Comparison of ENCODE assay signal across 1 cellular context in the genomic region with DNA sequence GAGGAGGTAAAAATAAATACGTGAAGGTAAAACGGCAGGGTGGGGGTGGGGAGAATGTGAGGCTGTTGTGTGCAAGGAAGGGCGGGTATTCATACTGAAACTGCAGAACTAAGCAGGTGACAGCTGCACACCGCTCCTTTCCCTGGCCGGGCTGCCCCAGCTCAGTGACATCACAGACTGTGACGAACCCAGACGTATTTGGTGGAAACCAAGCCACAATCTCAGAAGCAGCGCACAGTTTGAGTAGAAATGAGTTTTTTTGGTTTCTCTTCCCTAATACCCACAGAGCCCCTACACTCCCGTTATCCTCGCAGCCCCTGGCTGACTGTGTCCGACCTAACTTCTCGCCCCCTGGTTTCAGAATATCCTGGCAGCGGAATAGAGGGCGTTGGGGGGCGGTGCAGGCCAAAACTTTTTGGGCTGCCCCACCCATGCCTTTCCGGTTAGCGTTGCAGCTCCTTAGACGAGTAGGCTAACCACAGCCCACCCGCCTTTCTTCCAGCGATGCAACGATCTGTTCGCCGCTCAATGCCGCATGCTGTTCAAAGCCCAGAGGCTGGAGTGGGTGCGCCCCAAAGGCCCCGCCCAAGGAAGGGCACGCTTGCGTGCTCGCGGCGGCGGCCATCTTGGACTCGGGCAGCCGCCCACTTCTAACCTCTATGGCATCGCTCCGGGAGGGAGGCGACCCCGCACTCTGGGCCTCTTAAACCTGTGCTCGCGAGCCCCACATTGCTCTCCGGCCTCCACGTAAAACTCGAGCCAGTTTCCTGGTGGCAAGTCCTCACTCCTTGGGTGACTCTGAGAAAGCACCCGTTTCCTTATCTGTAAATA.
A peak's percentile ranks its signal among the peaks of the same experiment; 100 is the strongest.
TF ChIP-seq lines count a peak whose summit lies in the region.

No MANE protein-coding gene starts in this region.

TF ChIP-seq in HepG2, 621 proteins besides CTCF, POLR2A, EP300 and RAD21 (continued from another document and continues in another):
- TF ChIP-seq, protein P1, sequence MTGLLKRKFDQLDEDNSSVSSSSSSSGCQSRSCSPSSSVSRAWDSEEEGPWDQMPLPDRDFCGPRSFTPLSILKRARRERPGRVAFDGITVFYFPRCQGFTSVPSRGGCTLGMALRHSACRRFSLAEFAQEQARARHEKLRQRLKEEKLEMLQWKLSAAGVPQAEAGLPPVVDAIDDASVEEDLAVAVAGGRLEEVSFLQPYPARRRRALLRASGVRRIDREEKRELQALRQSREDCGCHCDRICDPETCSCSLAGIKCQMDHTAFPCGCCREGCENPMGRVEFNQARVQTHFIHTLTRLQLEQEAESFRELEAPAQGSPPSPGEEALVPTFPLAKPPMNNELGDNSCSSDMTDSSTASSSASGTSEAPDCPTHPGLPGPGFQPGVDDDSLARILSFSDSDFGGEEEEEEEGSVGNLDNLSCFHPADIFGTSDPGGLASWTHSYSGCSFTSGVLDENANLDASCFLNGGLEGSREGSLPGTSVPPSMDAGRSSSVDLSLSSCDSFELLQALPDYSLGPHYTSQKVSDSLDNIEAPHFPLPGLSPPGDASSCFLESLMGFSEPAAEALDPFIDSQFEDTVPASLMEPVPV (CRISPR knock-in tag; IDR thresholded peaks at IDR 0.05) = no peak
- TF ChIP-seq ZNF709 (CRISPR knock-in tag; IDR thresholded peaks at IDR 0.05) (no peak), MXD4 (CRISPR knock-in tag; IDR thresholded peaks at IDR 0.05) (peak; percentile 85), FOXK2 (IDR thresholded peaks at IDR 0.05) (no peak), CAMTA2 (CRISPR knock-in tag; IDR thresholded peaks at IDR 0.05; ENCODE audit: borderline replicate concordance) (no peak), HOXA3 (CRISPR knock-in tag; IDR thresholded peaks at IDR 0.05) (peak; percentile 97), ZFP90 (CRISPR knock-in tag; IDR thresholded peaks at IDR 0.05; ENCODE audit: borderline replicate concordance) (no peak), ZNF232 (CRISPR knock-in tag; IDR thresholded peaks at IDR 0.05; ENCODE audit: borderline replicate concordance) (0 out of 2 replicates have a peak, but pooled peaks have one; percentile 67), ZFP36L2 (CRISPR knock-in tag; IDR thresholded peaks at IDR 0.05) (no peak), ZNF629 (CRISPR knock-in tag; conservative IDR thresholded peaks at IDR 0.05) (no peak), MED1 (CRISPR knock-in tag; IDR thresholded peaks at IDR 0.05) (no peak), BRCA1 (CRISPR knock-in tag; IDR thresholded peaks at IDR 0.05) (no peak), ZNF577 (CRISPR knock-in tag; IDR thresholded peaks at IDR 0.05; ENCODE audit: borderline replicate concordance, low read depth) (no peak), SRSF4 (IDR thresholded peaks at IDR 0.05; ENCODE audit: low read depth, low read length, poor library complexity, severe bottlenecking) (no peak), KLF12 (CRISPR knock-in tag; IDR thresholded peaks at IDR 0.05; ENCODE audit: borderline replicate concordance) (peak; percentile 94), NFKBIZ (CRISPR knock-in tag; IDR thresholded peaks at IDR 0.05) (no peak), ZNF253 (CRISPR knock-in tag; IDR thresholded peaks at IDR 0.05; ENCODE audit: borderline replicate concordance) (no peak), ZNF33B (CRISPR knock-in tag; IDR thresholded peaks at IDR 0.05) (no peak)
- TF ChIP-seq, protein P2, sequence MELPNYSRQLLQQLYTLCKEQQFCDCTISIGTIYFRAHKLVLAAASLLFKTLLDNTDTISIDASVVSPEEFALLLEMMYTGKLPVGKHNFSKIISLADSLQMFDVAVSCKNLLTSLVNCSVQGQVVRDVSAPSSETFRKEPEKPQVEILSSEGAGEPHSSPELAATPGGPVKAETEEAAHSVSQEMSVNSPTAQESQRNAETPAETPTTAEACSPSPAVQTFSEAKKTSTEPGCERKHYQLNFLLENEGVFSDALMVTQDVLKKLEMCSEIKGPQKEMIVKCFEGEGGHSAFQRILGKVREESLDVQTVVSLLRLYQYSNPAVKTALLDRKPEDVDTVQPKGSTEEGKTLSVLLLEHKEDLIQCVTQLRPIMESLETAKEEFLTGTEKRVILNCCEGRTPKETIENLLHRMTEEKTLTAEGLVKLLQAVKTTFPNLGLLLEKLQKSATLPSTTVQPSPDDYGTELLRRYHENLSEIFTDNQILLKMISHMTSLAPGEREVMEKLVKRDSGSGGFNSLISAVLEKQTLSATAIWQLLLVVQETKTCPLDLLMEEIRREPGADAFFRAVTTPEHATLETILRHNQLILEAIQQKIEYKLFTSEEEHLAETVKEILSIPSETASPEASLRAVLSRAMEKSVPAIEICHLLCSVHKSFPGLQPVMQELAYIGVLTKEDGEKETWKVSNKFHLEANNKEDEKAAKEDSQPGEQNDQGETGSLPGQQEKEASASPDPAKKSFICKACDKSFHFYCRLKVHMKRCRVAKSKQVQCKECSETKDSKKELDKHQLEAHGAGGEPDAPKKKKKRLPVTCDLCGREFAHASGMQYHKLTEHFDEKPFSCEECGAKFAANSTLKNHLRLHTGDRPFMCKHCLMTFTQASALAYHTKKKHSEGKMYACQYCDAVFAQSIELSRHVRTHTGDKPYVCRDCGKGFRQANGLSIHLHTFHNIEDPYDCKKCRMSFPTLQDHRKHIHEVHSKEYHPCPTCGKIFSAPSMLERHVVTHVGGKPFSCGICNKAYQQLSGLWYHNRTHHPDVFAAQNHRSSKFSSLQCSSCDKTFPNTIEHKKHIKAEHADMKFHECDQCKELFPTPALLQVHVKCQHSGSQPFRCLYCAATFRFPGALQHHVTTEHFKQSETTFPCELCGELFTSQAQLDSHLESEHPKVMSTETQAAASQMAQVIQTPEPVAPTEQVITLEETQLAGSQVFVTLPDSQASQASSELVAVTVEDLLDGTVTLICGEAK (IDR thresholded peaks at IDR 0.05) = no peak
- TF ChIP-seq, protein P2 (CRISPR knock-in tag; IDR thresholded peaks at IDR 0.05) = peak; percentile 72
- TF ChIP-seq, protein P3, sequence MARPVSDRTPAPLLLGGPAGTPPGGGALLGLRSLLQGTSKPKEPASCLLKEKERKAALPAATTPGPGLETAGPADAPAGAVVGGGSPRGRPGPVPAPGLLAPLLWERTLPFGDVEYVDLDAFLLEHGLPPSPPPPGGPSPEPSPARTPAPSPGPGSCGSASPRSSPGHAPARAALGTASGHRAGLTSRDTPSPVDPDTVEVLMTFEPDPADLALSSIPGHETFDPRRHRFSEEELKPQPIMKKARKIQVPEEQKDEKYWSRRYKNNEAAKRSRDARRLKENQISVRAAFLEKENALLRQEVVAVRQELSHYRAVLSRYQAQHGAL (CRISPR knock-in tag; IDR thresholded peaks at IDR 0.05; ENCODE audit: not compliant biosample characterization) = peak; percentile 74
- TF ChIP-seq, protein P4, sequence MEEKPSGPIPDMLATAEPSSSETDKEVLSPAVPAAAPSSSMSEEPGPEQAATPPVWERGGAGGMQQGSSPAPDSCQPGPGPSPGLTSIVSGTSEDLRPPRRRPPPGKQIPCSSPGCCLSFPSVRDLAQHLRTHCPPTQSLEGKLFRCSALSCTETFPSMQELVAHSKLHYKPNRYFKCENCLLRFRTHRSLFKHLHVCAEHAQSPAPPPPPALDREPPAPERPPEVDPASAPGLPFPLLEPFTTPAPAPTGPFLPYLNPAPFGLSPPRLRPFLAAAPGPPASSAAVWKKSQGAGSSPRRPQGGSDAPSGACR (CRISPR knock-in tag; IDR thresholded peaks at IDR 0.05) = no peak
- TF ChIP-seq, protein P5, sequence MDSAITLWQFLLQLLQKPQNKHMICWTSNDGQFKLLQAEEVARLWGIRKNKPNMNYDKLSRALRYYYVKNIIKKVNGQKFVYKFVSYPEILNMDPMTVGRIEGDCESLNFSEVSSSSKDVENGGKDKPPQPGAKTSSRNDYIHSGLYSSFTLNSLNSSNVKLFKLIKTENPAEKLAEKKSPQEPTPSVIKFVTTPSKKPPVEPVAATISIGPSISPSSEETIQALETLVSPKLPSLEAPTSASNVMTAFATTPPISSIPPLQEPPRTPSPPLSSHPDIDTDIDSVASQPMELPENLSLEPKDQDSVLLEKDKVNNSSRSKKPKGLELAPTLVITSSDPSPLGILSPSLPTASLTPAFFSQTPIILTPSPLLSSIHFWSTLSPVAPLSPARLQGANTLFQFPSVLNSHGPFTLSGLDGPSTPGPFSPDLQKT (CRISPR knock-in tag; IDR thresholded peaks at IDR 0.05; ENCODE audit: borderline replicate concordance) = no peak
- TF ChIP-seq, protein P6, sequence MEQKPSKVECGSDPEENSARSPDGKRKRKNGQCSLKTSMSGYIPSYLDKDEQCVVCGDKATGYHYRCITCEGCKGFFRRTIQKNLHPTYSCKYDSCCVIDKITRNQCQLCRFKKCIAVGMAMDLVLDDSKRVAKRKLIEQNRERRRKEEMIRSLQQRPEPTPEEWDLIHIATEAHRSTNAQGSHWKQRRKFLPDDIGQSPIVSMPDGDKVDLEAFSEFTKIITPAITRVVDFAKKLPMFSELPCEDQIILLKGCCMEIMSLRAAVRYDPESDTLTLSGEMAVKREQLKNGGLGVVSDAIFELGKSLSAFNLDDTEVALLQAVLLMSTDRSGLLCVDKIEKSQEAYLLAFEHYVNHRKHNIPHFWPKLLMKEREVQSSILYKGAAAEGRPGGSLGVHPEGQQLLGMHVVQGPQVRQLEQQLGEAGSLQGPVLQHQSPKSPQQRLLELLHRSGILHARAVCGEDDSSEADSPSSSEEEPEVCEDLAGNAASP (CRISPR knock-in tag; IDR thresholded peaks at IDR 0.05; ENCODE audit: borderline replicate concordance) = peak; percentile 18; the same call in 1 of the 2 replicates
- TF ChIP-seq, protein P7, sequence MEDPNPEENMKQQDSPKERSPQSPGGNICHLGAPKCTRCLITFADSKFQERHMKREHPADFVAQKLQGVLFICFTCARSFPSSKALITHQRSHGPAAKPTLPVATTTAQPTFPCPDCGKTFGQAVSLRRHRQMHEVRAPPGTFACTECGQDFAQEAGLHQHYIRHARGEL (CRISPR knock-in tag; IDR thresholded peaks at IDR 0.05) = no peak
- TF ChIP-seq, protein P8, sequence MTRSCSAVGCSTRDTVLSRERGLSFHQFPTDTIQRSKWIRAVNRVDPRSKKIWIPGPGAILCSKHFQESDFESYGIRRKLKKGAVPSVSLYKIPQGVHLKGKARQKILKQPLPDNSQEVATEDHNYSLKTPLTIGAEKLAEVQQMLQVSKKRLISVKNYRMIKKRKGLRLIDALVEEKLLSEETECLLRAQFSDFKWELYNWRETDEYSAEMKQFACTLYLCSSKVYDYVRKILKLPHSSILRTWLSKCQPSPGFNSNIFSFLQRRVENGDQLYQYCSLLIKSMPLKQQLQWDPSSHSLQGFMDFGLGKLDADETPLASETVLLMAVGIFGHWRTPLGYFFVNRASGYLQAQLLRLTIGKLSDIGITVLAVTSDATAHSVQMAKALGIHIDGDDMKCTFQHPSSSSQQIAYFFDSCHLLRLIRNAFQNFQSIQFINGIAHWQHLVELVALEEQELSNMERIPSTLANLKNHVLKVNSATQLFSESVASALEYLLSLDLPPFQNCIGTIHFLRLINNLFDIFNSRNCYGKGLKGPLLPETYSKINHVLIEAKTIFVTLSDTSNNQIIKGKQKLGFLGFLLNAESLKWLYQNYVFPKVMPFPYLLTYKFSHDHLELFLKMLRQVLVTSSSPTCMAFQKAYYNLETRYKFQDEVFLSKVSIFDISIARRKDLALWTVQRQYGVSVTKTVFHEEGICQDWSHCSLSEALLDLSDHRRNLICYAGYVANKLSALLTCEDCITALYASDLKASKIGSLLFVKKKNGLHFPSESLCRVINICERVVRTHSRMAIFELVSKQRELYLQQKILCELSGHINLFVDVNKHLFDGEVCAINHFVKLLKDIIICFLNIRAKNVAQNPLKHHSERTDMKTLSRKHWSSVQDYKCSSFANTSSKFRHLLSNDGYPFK (CRISPR knock-in tag; IDR thresholded peaks at IDR 0.05; ENCODE audit: borderline replicate concordance) = peak; percentile 76; the same call in 1 of the 2 replicates
- TF ChIP-seq, protein P9, sequence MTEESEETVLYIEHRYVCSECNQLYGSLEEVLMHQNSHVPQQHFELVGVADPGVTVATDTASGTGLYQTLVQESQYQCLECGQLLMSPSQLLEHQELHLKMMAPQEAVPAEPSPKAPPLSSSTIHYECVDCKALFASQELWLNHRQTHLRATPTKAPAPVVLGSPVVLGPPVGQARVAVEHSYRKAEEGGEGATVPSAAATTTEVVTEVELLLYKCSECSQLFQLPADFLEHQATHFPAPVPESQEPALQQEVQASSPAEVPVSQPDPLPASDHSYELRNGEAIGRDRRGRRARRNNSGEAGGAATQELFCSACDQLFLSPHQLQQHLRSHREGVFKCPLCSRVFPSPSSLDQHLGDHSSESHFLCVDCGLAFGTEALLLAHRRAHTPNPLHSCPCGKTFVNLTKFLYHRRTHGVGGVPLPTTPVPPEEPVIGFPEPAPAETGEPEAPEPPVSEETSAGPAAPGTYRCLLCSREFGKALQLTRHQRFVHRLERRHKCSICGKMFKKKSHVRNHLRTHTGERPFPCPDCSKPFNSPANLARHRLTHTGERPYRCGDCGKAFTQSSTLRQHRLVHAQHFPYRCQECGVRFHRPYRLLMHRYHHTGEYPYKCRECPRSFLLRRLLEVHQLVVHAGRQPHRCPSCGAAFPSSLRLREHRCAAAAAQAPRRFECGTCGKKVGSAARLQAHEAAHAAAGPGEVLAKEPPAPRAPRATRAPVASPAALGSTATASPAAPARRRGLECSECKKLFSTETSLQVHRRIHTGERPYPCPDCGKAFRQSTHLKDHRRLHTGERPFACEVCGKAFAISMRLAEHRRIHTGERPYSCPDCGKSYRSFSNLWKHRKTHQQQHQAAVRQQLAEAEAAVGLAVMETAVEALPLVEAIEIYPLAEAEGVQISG (CRISPR knock-in tag; IDR thresholded peaks at IDR 0.05) = peak; percentile 92
